In the genomic region with DNA sequence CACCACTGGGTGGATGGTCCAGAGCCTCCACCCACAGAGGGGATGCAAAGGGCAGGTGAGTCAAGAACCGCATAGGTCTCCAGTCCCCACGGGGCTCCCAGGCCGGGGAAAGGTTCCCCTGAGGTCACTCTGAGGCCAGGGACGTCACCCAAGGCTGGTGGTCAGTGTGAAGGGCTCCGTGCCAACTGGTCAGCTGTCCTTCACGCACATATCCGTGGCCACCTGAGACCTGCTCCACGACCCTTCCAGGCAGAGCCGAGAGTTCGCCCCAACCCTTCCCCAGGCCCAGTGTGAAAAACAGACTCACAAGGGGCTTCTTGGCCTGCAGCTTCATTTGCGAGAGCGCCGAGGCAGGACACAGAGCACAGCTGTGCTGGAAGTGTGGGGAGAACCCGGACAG, we compare ENCODE assay signal across 30 cellular contexts.
"Had no signal": no experiment of that assay in that cellular context is flagged by ENCODE, and none has a peak within 500 bp of the region (broad histone marks: within the 10 kb centered on the region; RNA-seq: fewer than 3 reads in every experiment).

No MANE protein-coding gene starts in this region.

- H3K4me3 ChIP-seq: coronary artery, esophagus muscularis mucosa, gastroesophageal sphincter, heart left ventricle, left lung, mucosa of descending colon, ovary, right lobe of liver, suprapubic skin, transverse colon, upper lobe of right lung, uterus had no signal

- H3K27ac ChIP-seq: coronary artery, esophagus muscularis mucosa, foreskin keratinocyte, gastroesophageal sphincter, heart left ventricle, left lung, ovary, right lobe of liver, suprapubic skin, transverse colon, upper lobe of right lung, uterus had no signal

- DNase-seq: dermis blood vessel endothelial cell; effector memory CD4-positive, alpha-beta T cell; foreskin keratinocyte; heart left ventricle; hippocampal formation; left cardiac atrium; left lung; mesenchymal stem cell; mucosa of descending colon; naive thymus-derived CD4-positive, alpha-beta T cell; nephron progenitor cell; occipital lobe; ovary; posterior cingulate gyrus; retina; right lobe of liver; small intestine; stimulated activated CD4-positive, alpha-beta T cell treated with anti-CD3 and anti-CD28 coated beads, Interleukin-15, amount 100 ng/mL, for 24 hours; stimulated activated CD4-positive, alpha-beta T cell treated with anti-CD3 and anti-CD28 coated beads, Interleukin-2, amount 100 ng/mL, for 48 hours; stimulated activated CD8-positive, alpha-beta memory T cell treated with anti-CD3 and anti-CD28 coated beads, Interleukin-4, amount 100 ng/mL, for 48 hours; stimulated activated naive CD4-positive, alpha-beta T cell; stimulated activated naive CD8-positive, alpha-beta T cell treated with anti-CD3 and anti-CD28 coated beads, Interleukin-15, amount 100 ng/mL, for 72 hours; transverse colon; upper lobe of right lung; uterus had no signal

- H3K27me3 ChIP-seq: esophagus muscularis mucosa, foreskin keratinocyte, gastroesophageal sphincter, heart left ventricle, left lung, ovary, right lobe of liver, suprapubic skin, transverse colon, upper lobe of right lung, uterus had no signal

- H3K4me3 Mint-ChIP-seq: mesothelial cell of epicardium; nephron progenitor cell; stimulated activated naive CD8-positive, alpha-beta T cell treated with anti-CD3 and anti-CD28 coated beads, Interleukin-15, amount 100 ng/mL, for 72 hours had no signal

- H3K27me3 Mint-ChIP-seq: stimulated activated naive CD8-positive, alpha-beta T cell treated with anti-CD3 and anti-CD28 coated beads, Interleukin-15, amount 100 ng/mL, for 72 hours had no signal

- H3K27ac Mint-ChIP-seq: mesothelial cell of epicardium; naive thymus-derived CD4-positive, alpha-beta T cell; nephron progenitor cell; stimulated activated naive CD8-positive, alpha-beta T cell treated with anti-CD3 and anti-CD28 coated beads, Interleukin-15, amount 100 ng/mL, for 72 hours had no signal

- H3K9me3 Mint-ChIP-seq: mesothelial cell of epicardium; nephron progenitor cell; stimulated activated naive CD8-positive, alpha-beta T cell treated with anti-CD3 and anti-CD28 coated beads, Interleukin-15, amount 100 ng/mL, for 72 hours had no signal

- ATAC-seq: foreskin keratinocyte; gastroesophageal sphincter; heart left ventricle; left cardiac atrium; left lung; mucosa of descending colon; naive thymus-derived CD4-positive, alpha-beta T cell; right lobe of liver; stimulated activated naive CD8-positive, alpha-beta T cell treated with anti-CD3 and anti-CD28 coated beads, Interleukin-15, amount 100 ng/mL, for 72 hours; upper lobe of right lung had no signal

- H3K36me3 ChIP-seq: ovary, right lobe of liver, transverse colon, uterus had no signal

- H3K36me3 Mint-ChIP-seq: mesothelial cell of epicardium had no signal

- H3K9me3 ChIP-seq: esophagus muscularis mucosa, gastroesophageal sphincter, heart left ventricle, left lung, mucosa of descending colon, ovary, right lobe of liver, suprapubic skin, transverse colon, upper lobe of right lung, uterus had no signal
